Comparison of ENCODE assay signal across 18 cellular contexts in the genomic region with DNA sequence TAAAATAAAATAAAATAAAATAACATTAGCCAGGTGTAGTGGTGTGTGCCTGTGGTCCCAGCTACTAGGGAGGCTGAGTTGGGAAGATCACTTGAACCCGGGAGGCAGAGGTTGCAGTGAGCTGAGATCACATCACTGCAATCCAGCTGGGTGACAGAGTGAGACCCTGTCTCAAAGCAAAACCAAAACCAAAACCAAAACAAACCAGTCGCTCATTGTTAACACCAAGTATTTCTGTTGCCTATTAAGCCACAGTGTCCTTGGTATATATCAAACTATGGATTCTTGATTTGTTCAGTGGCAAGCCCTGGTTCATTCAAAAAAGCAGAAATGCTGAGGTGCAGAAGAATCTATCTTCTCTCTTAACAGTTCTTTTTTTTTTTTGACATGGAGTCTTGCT.
DNase-seq lines count a peak whose midpoint lies in the region; ATAC-seq lines count a peak whose summit lies in the region.
"Had no signal": no experiment of that assay in that cellular context is flagged by ENCODE, and none has a peak within 500 bp of the region (broad histone marks: within the 10 kb centered on the region; RNA-seq: fewer than 3 reads in every experiment).

No MANE protein-coding gene starts in this region.

- ATAC-seq in activated naive CD4-positive, alpha-beta T cell treated with anti-CD3 and anti-CD28 coated beads, Interleukin-2, amount 50 U/mL, for 72 hours: no peak
- ATAC-seq: heart left ventricle; stimulated activated effector memory CD8-positive, alpha-beta T cell treated with anti-CD3 and anti-CD28 coated beads, Interleukin-12 subunit alpha, Interleukin-12 subunit beta, amount 100 ng/mL, for 72 hours had no signal

- H3K27ac Mint-ChIP-seq in activated naive CD4-positive, alpha-beta T cell treated with anti-CD3 and anti-CD28 coated beads, Interleukin-2, amount 50 U/mL, for 24 hours: no peak overlapping the region
- H3K27ac Mint-ChIP-seq in activated naive CD4-positive, alpha-beta T cell treated with anti-CD3 and anti-CD28 coated beads, Interleukin-2, amount 50 U/mL, for 72 hours: no peak overlapping the region
- H3K27ac Mint-ChIP-seq in activated naive CD8-positive, alpha-beta T cell treated with anti-CD3 and anti-CD28 coated beads for 36 hours: peak overlapping the region; percentile 42
- H3K27ac Mint-ChIP-seq: CD8-positive, alpha-beta memory T cell; dendritic cell treated with granulocyte-macrophage colony-stimulating factor and Interleukin-4, amounts not matched to agents 40 ng/mL and 50 ng/mL, for 4 days; stimulated activated effector memory CD8-positive, alpha-beta T cell treated with anti-CD3 and anti-CD28 coated beads, Interleukin-12 subunit alpha, Interleukin-12 subunit beta, amount 100 ng/mL, for 72 hours had no signal

- peaks cover 27% of the 10 kb centered on the region for H3K4me1 Mint-ChIP-seq in activated naive CD4-positive, alpha-beta T cell treated with anti-CD3 and anti-CD28 coated beads, Interleukin-2, amount 50 U/mL, for 24 hours
- H3K4me1 Mint-ChIP-seq in activated naive CD8-positive, alpha-beta T cell treated with anti-CD3 and anti-CD28 coated beads for 36 hours: peaks cover 26% of the 10 kb centered on the region

- no peaks in the 10 kb centered on the region for H3K9me3 Mint-ChIP-seq in activated naive CD4-positive, alpha-beta T cell treated with anti-CD3 and anti-CD28 coated beads, Interleukin-2, amount 50 U/mL, for 24 hours
- H3K9me3 Mint-ChIP-seq in activated naive CD4-positive, alpha-beta T cell treated with anti-CD3 and anti-CD28 coated beads, Interleukin-2, amount 50 U/mL, for 72 hours: no peaks in the 10 kb centered on the region
- H3K9me3 Mint-ChIP-seq in activated naive CD8-positive, alpha-beta T cell treated with anti-CD3 and anti-CD28 coated beads for 36 hours: no peaks in the 10 kb centered on the region
- H3K9me3 Mint-ChIP-seq: CD8-positive, alpha-beta memory T cell; dendritic cell treated with granulocyte-macrophage colony-stimulating factor and Interleukin-4, amounts not matched to agents 40 ng/mL and 50 ng/mL, for 4 days; naive B cell; stimulated activated effector memory CD8-positive, alpha-beta T cell treated with anti-CD3 and anti-CD28 coated beads, Interleukin-12 subunit alpha, Interleukin-12 subunit beta, amount 100 ng/mL, for 72 hours had no signal

- H3K4me3 Mint-ChIP-seq in activated naive CD4-positive, alpha-beta T cell treated with anti-CD3 and anti-CD28 coated beads, Interleukin-2, amount 50 U/mL, for 24 hours: peak overlapping the region; percentile 15
- H3K4me3 Mint-ChIP-seq in activated naive CD8-positive, alpha-beta T cell treated with anti-CD3 and anti-CD28 coated beads for 36 hours: no peak overlapping the region
- H3K4me3 Mint-ChIP-seq: CD8-positive, alpha-beta memory T cell; dendritic cell treated with granulocyte-macrophage colony-stimulating factor and Interleukin-4, amounts not matched to agents 40 ng/mL and 50 ng/mL, for 4 days; naive B cell; stimulated activated effector memory CD8-positive, alpha-beta T cell treated with anti-CD3 and anti-CD28 coated beads, Interleukin-12 subunit alpha, Interleukin-12 subunit beta, amount 100 ng/mL, for 72 hours had no signal

- H3K36me3 Mint-ChIP-seq in activated naive CD4-positive, alpha-beta T cell treated with anti-CD3 and anti-CD28 coated beads, Interleukin-2, amount 50 U/mL, for 24 hours: peaks cover 5% of the 10 kb centered on the region
- H3K36me3 Mint-ChIP-seq in activated naive CD4-positive, alpha-beta T cell treated with anti-CD3 and anti-CD28 coated beads, Interleukin-2, amount 50 U/mL, for 72 hours: no peaks in the 10 kb centered on the region
- peaks cover 9% of the 10 kb centered on the region for H3K36me3 Mint-ChIP-seq in activated naive CD8-positive, alpha-beta T cell treated with anti-CD3 and anti-CD28 coated beads for 36 hours
- H3K36me3 Mint-ChIP-seq: naive B cell had no signal

- no peaks in the 10 kb centered on the region for H3K27me3 Mint-ChIP-seq in activated naive CD4-positive, alpha-beta T cell treated with anti-CD3 and anti-CD28 coated beads, Interleukin-2, amount 50 U/mL, for 24 hours
- H3K27me3 Mint-ChIP-seq in activated naive CD8-positive, alpha-beta T cell treated with anti-CD3 and anti-CD28 coated beads for 36 hours: no peaks in the 10 kb centered on the region
- H3K27me3 Mint-ChIP-seq: CD8-positive, alpha-beta memory T cell; dendritic cell treated with granulocyte-macrophage colony-stimulating factor and Interleukin-4, amounts not matched to agents 40 ng/mL and 50 ng/mL, for 4 days; naive B cell had no signal

- DNase-seq in activated naive CD4-positive, alpha-beta T cell treated with anti-CD3 and anti-CD28 coated beads, Interleukin-2, amount 50 U/mL, for 72 hours (ENCODE audit: low spot score in 2 of 2): no peak
- DNase-seq in NCI-H2029 (lab: John Stamatoyannopoulos, UW) (peak; percentile 29), NCI-H2107 (lab: John Stamatoyannopoulos, UW) (no peak), dermis blood vessel endothelial cell (no peak), NCI-H187 (lab: John Stamatoyannopoulos, UW) (no peak)
- DNase-seq in activated naive CD8-positive, alpha-beta T cell treated with anti-CD3 and anti-CD28 coated beads for 36 hours: no peak
- DNase-seq: activated CD8-positive, alpha-beta memory T cell treated with anti-CD3 and anti-CD28 coated beads, Interleukin-2, amount 50 U/mL, for 4 hours; activated gamma-delta T cell treated with Interleukin-2 at 50 U/mL for 16 hours; caudate nucleus; CD8-positive, alpha-beta memory T cell; naive B cell; NCI-H1105 treated with DMSO at 0.1 percent for 48 hours; NCI-H524 treated with DMSO at 0.1 percent for 48 hours; stimulated activated CD4-positive, alpha-beta T cell treated with anti-CD3 and anti-CD28 coated beads, Interleukin-1b, Interleukin-23, amount 100 ng/mL, for 48 hours had no signal
